Comparison of ENCODE assay signal across 11 cellular contexts in the genomic region with DNA sequence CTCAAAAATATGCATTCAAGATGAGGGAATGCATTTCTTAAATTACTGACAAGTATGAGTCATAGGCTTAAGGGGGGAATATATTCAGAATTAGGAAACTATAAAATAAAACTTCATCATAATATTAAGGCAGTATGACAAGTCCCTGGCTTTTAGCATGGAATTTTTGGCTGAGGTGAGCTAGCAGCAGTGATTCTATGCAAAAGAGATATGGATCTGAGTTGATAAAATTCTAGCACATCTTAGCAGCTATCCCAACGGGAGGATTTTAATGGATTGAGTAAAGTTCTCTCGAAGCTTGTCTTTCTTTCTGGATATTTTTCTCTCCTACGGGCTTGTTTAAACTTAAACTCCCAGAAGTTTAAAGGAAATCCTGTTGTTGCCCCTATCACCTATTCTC. TPM values are rescaled to one million over a fixed set of nuclear protein-coding genes. Genes with fewer than 3 reads are reported as not detected.
"Had no signal": no experiment of that assay in that cellular context is flagged by ENCODE, and none has a peak within 500 bp of the region (broad histone marks: within the 10 kb centered on the region; RNA-seq: fewer than 3 reads in every experiment).

No MANE protein-coding gene starts in this region.

- H3K27ac ChIP-seq: HL-60 had no signal

- H3K9me3 Mint-ChIP-seq: H9, HFFc6 had no signal

- ATAC-seq: GM23338, K562 had no signal

- H2AFZ ChIP-seq: GM23338 had no signal

- FAIRE-seq: H1, HTR-8/SVneo, K562 had no signal

- H3K4me3 ChIP-seq: GM23338, K562 had no signal

- H3K27ac Mint-ChIP-seq: GM23338, H9, HFFc6 had no signal

- H3K4me3 Mint-ChIP-seq: GM23338, H9, HFFc6 had no signal

- H3K4me2 ChIP-seq: GM23338 had no signal

- DNase-seq: H9, HCEC 1CT, HFFc6, IMR-90, KG1 had no signal

- H3K4me1 Mint-ChIP-seq: GM23338, H9 had no signal

RNA-seq across cellular contexts. Expression of gene OR51Q1, which starts 1.2 kb away (rescaled TPM):
- total RNA-seq: GM23338, H1, H9, HFFc6, HT-29, IMR-90, K562 had no signal
- polyA plus RNA-seq: GM23338, IMR-90 had no signal

RNA-seq across cellular contexts. Expression of gene OR51I1, which starts 18.2 kb away (rescaled TPM):
- total RNA-seq: H1, H9, HFFc6, HT-29, IMR-90 had no signal
- polyA plus RNA-seq: GM23338, H1, IMR-90 had no signal

RNA-seq across cellular contexts. Expression of gene OR51I2, which starts 26.0 kb away (rescaled TPM):
- total RNA-seq: GM23338, H1, H9, HFFc6, HT-29, IMR-90, K562 had no signal
- polyA plus RNA-seq: GM23338, H1, IMR-90 had no signal

RNA-seq across cellular contexts. Expression of gene OR51M1, which starts 39.5 kb away (rescaled TPM):
- total RNA-seq: H1, H9, HT-29 had no signal
- polyA plus RNA-seq: GM23338 had no signal
